In the genomic region with DNA sequence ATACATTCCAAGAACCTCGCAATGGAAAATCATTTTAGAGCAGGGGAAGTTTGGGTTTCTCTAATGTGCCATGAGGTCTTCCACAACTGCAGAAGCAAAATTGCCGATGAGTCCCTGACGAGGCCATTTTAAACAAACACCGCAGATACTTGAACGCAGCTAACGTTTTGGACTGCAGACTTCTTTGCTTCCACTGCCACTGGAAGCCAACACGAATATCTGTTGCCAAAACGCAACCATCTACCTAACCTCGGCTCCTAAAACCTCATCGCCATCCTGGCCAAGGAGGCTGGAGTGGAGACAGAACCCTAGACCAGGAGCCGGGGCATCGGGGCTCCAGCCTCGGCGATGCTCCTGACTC, we compare ENCODE assay signal across 8 cellular contexts. TPM values are rescaled to one million over a fixed set of nuclear protein-coding genes. Genes with fewer than 3 reads are reported as not detected.
A peak's percentile ranks its signal among the peaks of the same experiment; 100 is the strongest.
DNase-seq lines count a peak whose midpoint lies in the region; ATAC-seq and TF ChIP-seq lines count a peak whose summit lies in the region.

No MANE protein-coding gene starts in this region.

- ATAC-seq in activated naive CD8-positive, alpha-beta T cell treated with anti-CD3 and anti-CD28 coated beads, Interleukin-2, amount 50 U/mL, for 24 hours, result no peak
- no peak for ATAC-seq in HG03520 (IDR thresholded peaks at IDR 0.05; ENCODE audit: unreplicated experiment)

- H3K36me3 ChIP-seq in iPS-18a (ENCODE audit: control insufficient read depth, low read depth, low read length) (no peaks in the 10 kb centered on the region), spleen (peaks cover 0 to 5% (median 2%) of the 10 kb centered on the region in 6 donors)

- H3K27me3 ChIP-seq in iPS-18a (ENCODE audit: control insufficient read depth, insufficient read depth, low read length) (peaks cover 9% of the 10 kb centered on the region), spleen (replicated peaks in 1 of 7) (no peaks in the 10 kb centered on the region)

- peak overlapping the region; percentile 91 for H3K4me3 Mint-ChIP-seq in activated naive CD8-positive, alpha-beta T cell treated with anti-CD3 and anti-CD28 coated beads, Interleukin-2, amount 50 U/mL, for 24 hours

- H3K27ac ChIP-seq in iPS-18a (ENCODE audit: low read length), result no peak overlapping the region
- peak overlapping the region; percentile 81 to 94 (median 90) for H3K27ac ChIP-seq in spleen

- H3K4me3 ChIP-seq in LNCaP clone FGC (ENCODE audit: low read depth, low read length), result peak overlapping the region; percentile 79
- peak overlapping the region; percentile 66 for H3K4me3 ChIP-seq in iPS-18a (ENCODE audit: low read length)
- peak overlapping the region; percentile 58 to 83 (median 78) for H3K4me3 ChIP-seq in spleen

- TF ChIP-seq CTCF in LNCaP clone FGC (IDR thresholded peaks at IDR 0.05; ENCODE audit: control insufficient read depth, extremely low read depth, insufficient read depth) (no peak), spleen (IDR thresholded peaks at IDR 0.05 in 8 of 11, conservative IDR thresholded peaks at IDR 0.05 in 3 of 11) (no peak)

- 0 to 2% (median 1%) methylated on average over 12 to 14 of the region's 14 CpGs for WGBS in spleen, 5 donors

- H3K9me3 Mint-ChIP-seq in activated naive CD8-positive, alpha-beta T cell treated with anti-CD3 and anti-CD28 coated beads, Interleukin-2, amount 50 U/mL, for 24 hours, result no peaks in the 10 kb centered on the region

- H3K27me3 Mint-ChIP-seq in activated naive CD8-positive, alpha-beta T cell treated with anti-CD3 and anti-CD28 coated beads, Interleukin-2, amount 50 U/mL, for 24 hours, result no peaks in the 10 kb centered on the region

- no peaks in the 10 kb centered on the region for H3K9me3 ChIP-seq in iPS-18a (ENCODE audit: control insufficient read depth, low read depth, low read length)
- no peaks in the 10 kb centered on the region for H3K9me3 ChIP-seq in spleen

- DNase-seq in NCI-H524 (lab: John Stamatoyannopoulos, UW) (peak; percentile 27 to 39), NCI-H524 treated with DMSO at 0.1 percent for 48 hours (lab: John Stamatoyannopoulos, UW) (no peak), LNCaP clone FGC (ENCODE audit: low read depth) (no peak), spleen (no peak), SK-N-DZ (ENCODE audit: low spot score) (no peak)
- no peak for DNase-seq in activated naive CD8-positive, alpha-beta T cell treated with anti-CD3 and anti-CD28 coated beads, Interleukin-2, amount 50 U/mL, for 24 hours

- peak overlapping the region; percentile 82 for H3K27ac Mint-ChIP-seq in activated naive CD8-positive, alpha-beta T cell treated with anti-CD3 and anti-CD28 coated beads, Interleukin-2, amount 50 U/mL, for 24 hours

- intact Hi-C loops in spleen (cut with DNase I; ENCODE audit: low total_unique reads), result no loop called here

- peaks cover 6% of the 10 kb centered on the region for H3K36me3 Mint-ChIP-seq in activated naive CD8-positive, alpha-beta T cell treated with anti-CD3 and anti-CD28 coated beads, Interleukin-2, amount 50 U/mL, for 24 hours (ENCODE audit: low read depth)

- H3K9ac ChIP-seq in iPS-18a (ENCODE audit: low read length), result peak overlapping the region; percentile 58

- no peaks in the 10 kb centered on the region for H3K4me1 ChIP-seq in iPS-18a (ENCODE audit: control insufficient read depth, low read depth, low read length)
- H3K4me1 ChIP-seq in spleen, result peaks cover 25 to 55% (median 43%) of the 10 kb centered on the region in 6 donors

- H3K4me1 Mint-ChIP-seq in activated naive CD8-positive, alpha-beta T cell treated with anti-CD3 and anti-CD28 coated beads, Interleukin-2, amount 50 U/mL, for 24 hours, result peaks cover 61% of the 10 kb centered on the region

- no peak for TF ChIP-seq POLR2A in spleen (IDR thresholded peaks at IDR 0.05)

RNA-seq across cellular contexts. Expression of a gene that starts 0.5 kb away (rescaled TPM):
- 10 to 100 TPM; 15.1 to 31.3 (median 23.8) TPM for total RNA-seq in spleen
- polyA plus RNA-seq in spleen, result 10 to 100 TPM in 2 of 3 donors, 1 to 10 TPM in 1; 6.9 to 12.2 (median 11.4) TPM
- polyA plus RNA-seq in SK-N-DZ (2014; cell fraction: cytosol; rRNA removed), result 16.3 and 25.1 TPM in 2 replicates
- 22.8 and 28.8 TPM in 2 replicates for polyA plus RNA-seq in SK-N-DZ (2014; cell fraction: nucleus; rRNA removed)

RNA-seq across cellular contexts. Expression of a gene that starts 22.8 kb away (rescaled TPM):
- total RNA-seq in spleen, result not detected
- polyA plus RNA-seq in spleen, result not detected
- polyA plus RNA-seq in SK-N-DZ (2014; cell fraction: cytosol; rRNA removed), result not detected in 2 replicates
- not detected in 2 replicates for polyA plus RNA-seq in SK-N-DZ (2014; cell fraction: nucleus; rRNA removed)

RNA-seq across cellular contexts. Expression of a gene that starts 40.3 kb away (rescaled TPM):
- 10 to 100 TPM; 37.8 to 55.0 (median 48.2) TPM for total RNA-seq in spleen
- 10 to 100 TPM; 21.2 to 36.8 (median 23.5) TPM for polyA plus RNA-seq in spleen
- polyA plus RNA-seq in SK-N-DZ (2014; cell fraction: cytosol; rRNA removed), result 53.3 and 68.1 TPM in 2 replicates
- 41.9 and 47.3 TPM in 2 replicates for polyA plus RNA-seq in SK-N-DZ (2014; cell fraction: nucleus; rRNA removed)

Comparison
In these comparisons a context has a peak if more than half of its experiments do, and no peak if none do; other contexts are left out.
1. DNase-seq: peak in NCI-H524 (2 of 2); none in NCI-H524 treated with DMSO at 0.1 percent for 48 hours (single experiment), LNCaP clone FGC (single experiment), activated naive CD8-positive, alpha-beta T cell treated with anti-CD3 and anti-CD28 coated beads, Interleukin-2, amount 50 U/mL, for 24 hours (single experiment), spleen (single experiment) and SK-N-DZ (single experiment).
2. Peak in every context shown above with its lines, with median percentiles within 50 percentile points of each other: H3K4me3 ChIP-seq.